In the genomic region with DNA sequence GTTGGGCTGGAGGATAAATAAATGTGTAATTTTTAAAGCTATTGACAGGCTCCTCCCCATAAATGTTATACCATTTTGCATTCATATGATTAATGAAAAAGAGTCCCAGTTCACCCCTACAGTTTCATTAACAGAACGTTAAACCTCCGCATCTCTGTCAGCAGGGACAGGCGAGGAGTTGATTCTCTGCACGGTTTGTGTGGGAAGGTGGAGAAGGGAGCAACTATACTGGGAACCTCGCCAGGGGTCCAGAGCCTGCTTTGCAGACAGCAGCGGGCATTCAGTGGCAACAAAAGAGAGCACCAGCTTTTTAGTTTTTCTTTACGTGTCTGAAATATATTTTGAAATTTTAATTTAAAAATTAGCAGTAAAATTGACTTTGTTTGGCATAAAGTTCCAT, we compare ENCODE assay signal across 17 cellular contexts.
DNase-seq lines count a peak whose midpoint lies in the region; ATAC-seq and TF ChIP-seq lines count a peak whose summit lies in the region.
"Had no signal": no experiment of that assay in that cellular context is flagged by ENCODE, and none has a peak within 500 bp of the region (broad histone marks: within the 10 kb centered on the region; RNA-seq: fewer than 3 reads in every experiment).

No MANE protein-coding gene starts in this region.

- H3K36me3 Mint-ChIP-seq in activated CD4-positive, alpha-beta memory T cell treated with anti-CD3 and anti-CD28 coated beads for 36 hours = no peaks in the 10 kb centered on the region
- H3K36me3 Mint-ChIP-seq in activated T-helper 17 cell treated with anti-CD3 and anti-CD28 coated beads, Interleukin-2, amount 50 U/mL, for 72 hours (ENCODE audit: low read depth) = peaks cover 7% of the 10 kb centered on the region
- H3K36me3 Mint-ChIP-seq: CD14-positive monocyte; CD4-positive, alpha-beta memory T cell had no signal

- H3K27me3 Mint-ChIP-seq in activated CD4-positive, alpha-beta memory T cell treated with anti-CD3 and anti-CD28 coated beads for 36 hours = peaks cover 1% of the 10 kb centered on the region
- H3K27me3 Mint-ChIP-seq in activated T-helper 17 cell treated with anti-CD3 and anti-CD28 coated beads, Interleukin-2, amount 50 U/mL, for 72 hours = no peaks in the 10 kb centered on the region

- no peak overlapping the region for H3K27ac Mint-ChIP-seq in activated CD4-positive, alpha-beta memory T cell treated with anti-CD3 and anti-CD28 coated beads for 36 hours
- no peak overlapping the region for H3K27ac Mint-ChIP-seq in activated T-helper 17 cell treated with anti-CD3 and anti-CD28 coated beads, Interleukin-2, amount 50 U/mL, for 72 hours
- H3K27ac Mint-ChIP-seq: CD4-positive, alpha-beta memory T cell had no signal

- H3K36me3 ChIP-seq in BE2C (no peaks in the 10 kb centered on the region), osteoblast (ENCODE audit: insufficient read depth, low read length) (no peaks in the 10 kb centered on the region)
- H3K36me3 ChIP-seq: BLaER1, HAP-1 had no signal

- no peaks in the 10 kb centered on the region for H3K4me1 Mint-ChIP-seq in activated CD4-positive, alpha-beta memory T cell treated with anti-CD3 and anti-CD28 coated beads for 36 hours (ENCODE audit: low read depth)
- no peaks in the 10 kb centered on the region for H3K4me1 Mint-ChIP-seq in activated T-helper 17 cell treated with anti-CD3 and anti-CD28 coated beads, Interleukin-2, amount 50 U/mL, for 72 hours
- H3K4me1 Mint-ChIP-seq: CD14-positive monocyte had no signal

- no peak overlapping the region for H3K4me2 ChIP-seq in osteoblast (ENCODE audit: insufficient read depth, low read length)
- H3K4me2 ChIP-seq: A549, BLaER1 had no signal

- H3K4me3 Mint-ChIP-seq in activated CD4-positive, alpha-beta memory T cell treated with anti-CD3 and anti-CD28 coated beads for 36 hours = no peak overlapping the region
- no peak overlapping the region for H3K4me3 Mint-ChIP-seq in activated T-helper 17 cell treated with anti-CD3 and anti-CD28 coated beads, Interleukin-2, amount 50 U/mL, for 72 hours
- H3K4me3 Mint-ChIP-seq: CD14-positive monocyte; CD4-positive, alpha-beta memory T cell had no signal

- no peak for ATAC-seq in activated T-helper 17 cell treated with anti-CD3 and anti-CD28 coated beads, Interleukin-2, amount 50 U/mL, for 72 hours (replicated peaks)

- no peaks in the 10 kb centered on the region for H3K79me2 ChIP-seq in osteoblast (ENCODE audit: insufficient read depth, low read length)

- H2AFZ ChIP-seq in osteoblast (ENCODE audit: low read length) = no peak overlapping the region

- intact Hi-C loops in activated CD4-positive, alpha-beta memory T cell treated with anti-CD3 and anti-CD28 coated beads for 36 hours (cut with micrococcal nuclease) = no loop called here

- DNase-seq in DMS 273 (lab: John Stamatoyannopoulos, UW; ENCODE audit: unreplicated experiment) (peak; percentile 24), DMS 273 treated with DMSO at 0.1 percent for 48 hours (lab: John Stamatoyannopoulos, UW) (no peak), BE2C (peak; percentile 58), NCI-H1092 (lab: John Stamatoyannopoulos, UW) (peak; percentile 26), osteoblast (ENCODE audit: insufficient read length, low spot score, missing footprints) (peak; percentile 14)
- no peak for DNase-seq in activated CD4-positive, alpha-beta memory T cell treated with anti-CD3 and anti-CD28 coated beads for 36 hours
- DNase-seq: AML-193; CD4-positive, alpha-beta memory T cell; DMS53; DND-41; EL had no signal

- CTCF ChIA-PET in activated CD4-positive, alpha-beta memory T cell treated with anti-CD3 and anti-CD28 coated beads for 36 hours (lab: Charles Lee) = interaction anchor here (1.8 kb wide), 1 partner anchor 236 kb away, joined by 7 read pairs; no protein-coding TSS in a partner anchor

- H3K27me3 ChIP-seq in BE2C (no peaks in the 10 kb centered on the region), osteoblast (ENCODE audit: insufficient read depth, low read length) (peaks cover 6% of the 10 kb centered on the region)
- H3K27me3 ChIP-seq: BLaER1 had no signal

- POLR2A ChIA-PET in activated CD4-positive, alpha-beta memory T cell treated with anti-CD3 and anti-CD28 coated beads for 36 hours (lab: Charles Lee) = no interaction called here

- TF ChIP-seq CTCF in BE2C (IDR thresholded peaks at IDR 0.05; ENCODE audit: low read depth, low read length) (no peak), osteoblast (IDR thresholded peaks at IDR 0.05; ENCODE audit: extremely low read depth, low read depth, low read length) (no peak)

- H3K4me3 ChIP-seq in BE2C (ENCODE audit: low read depth, low read length) (0 out of 2 replicates have a peak overlapping the region, but pooled peaks have one; percentile 3), osteoblast (ENCODE audit: insufficient read depth, low read length) (no peak overlapping the region)
- H3K4me3 ChIP-seq: A549, BLaER1, HAP-1 had no signal

- H4K20me1 ChIP-seq in osteoblast (ENCODE audit: insufficient read depth, low read length) = no peaks in the 10 kb centered on the region
- H4K20me1 ChIP-seq: BLaER1 had no signal

- no peaks in the 10 kb centered on the region for H3K9me3 ChIP-seq in BE2C
- no peaks in the 10 kb centered on the region for H3K9me3 ChIP-seq in osteoblast (ENCODE audit: low read depth, low read length)
- H3K9me3 ChIP-seq: A549, BLaER1, HAP-1 had no signal

- no peak overlapping the region for H3K27ac ChIP-seq in osteoblast (ENCODE audit: low read depth, low read length)
- H3K27ac ChIP-seq: 22Rv1, A549, BLaER1 had no signal

- H3K4me1 ChIP-seq in BE2C = peaks cover 6% of the 10 kb centered on the region
- H3K4me1 ChIP-seq in osteoblast (ENCODE audit: insufficient read depth, low read length) = no peaks in the 10 kb centered on the region
- H3K4me1 ChIP-seq: A549, BLaER1, HAP-1 had no signal

- no peaks in the 10 kb centered on the region for H3K9me3 Mint-ChIP-seq in activated CD4-positive, alpha-beta memory T cell treated with anti-CD3 and anti-CD28 coated beads for 36 hours
- no peaks in the 10 kb centered on the region for H3K9me3 Mint-ChIP-seq in activated T-helper 17 cell treated with anti-CD3 and anti-CD28 coated beads, Interleukin-2, amount 50 U/mL, for 72 hours

Comparison
In these comparisons a context has a peak if more than half of its experiments do, and no peak if none do; other contexts are left out.
1. DNase-seq: peak in DMS 273 (single experiment), BE2C (single experiment), NCI-H1092 (single experiment) and osteoblast (single experiment); none in DMS 273 treated with DMSO at 0.1 percent for 48 hours (single experiment) and activated CD4-positive, alpha-beta memory T cell treated with anti-CD3 and anti-CD28 coated beads for 36 hours (single experiment).